ENCODE assay signal across 8 cellular contexts in genomic region chr1:226827968-226828513, GRCh38. TPM values are rescaled to one million over a fixed set of nuclear protein-coding genes. Genes with fewer than 3 reads are reported as not detected.
DNase-seq lines count a peak whose midpoint lies in the region; TF ChIP-seq lines count a peak whose summit lies in the region.

No MANE protein-coding gene starts in this region.

- H3K36me3 ChIP-seq in ES-I3 (ENCODE audit: insufficient read depth, low read length) (no peaks in the 10 kb centered on the region), Loucy (ENCODE audit: insufficient read depth, low read length) (no peaks in the 10 kb centered on the region), neural progenitor cell (no peaks in the 10 kb centered on the region)

- no peaks in the 10 kb centered on the region for H3K9me2 ChIP-seq in Loucy (replicated peaks; ENCODE audit: low read depth, low read length)

- DNase-seq in HCEC 1CT (peak; percentile 92), RPMI7951 (ENCODE audit: low read depth) (peak; percentile 90), fibroblast of the conjunctiva (ENCODE audit: low read depth) (peak; percentile 94), neural progenitor cell (ENCODE audit: low spot score) (peak; percentile 96)
- DNase-seq in activated T-helper 1 cell treated with anti-CD3 and anti-CD28 coated beads, Interleukin-2, amount 50 U/mL, for 16 hours (ENCODE audit: low read depth in 1 of 2, low spot score in 1 of 2): peak; percentile 89 to 93

- H2AFZ ChIP-seq in Loucy (ENCODE audit: low read length): peak overlapping the region; percentile 74
- no peak overlapping the region for H2AFZ ChIP-seq in neural progenitor cell (replicated peaks)

- H3K9ac ChIP-seq in ES-I3 (ENCODE audit: low read depth, low read length): peak overlapping the region; percentile 28; the same call in 1 of the 2 replicates
- H3K9ac ChIP-seq in Loucy (ENCODE audit: low read depth, low read length, poor library complexity, severe bottlenecking): peak overlapping the region; percentile 70
- no peak overlapping the region for H3K9ac ChIP-seq in neural progenitor cell

- H3K36me3 Mint-ChIP-seq in neural progenitor cell: no peaks in the 10 kb centered on the region
- no peaks in the 10 kb centered on the region for H3K36me3 Mint-ChIP-seq in stimulated activated naive CD8-positive, alpha-beta T cell treated with anti-CD3 and anti-CD28 coated beads, Interleukin-15, Interleukin-2, amounts not matched to agents 100 ng/mL and 50 ng/mL, for 24 hours (ENCODE audit: low read depth)

- H3K4me1 ChIP-seq in ES-I3 (ENCODE audit: insufficient read depth, low read length) (peaks cover 4% of the 10 kb centered on the region), Loucy (ENCODE audit: insufficient read depth, low read length, poor library complexity, severe bottlenecking) (peaks cover 8% of the 10 kb centered on the region), neural progenitor cell (no peaks in the 10 kb centered on the region)

- no peaks in the 10 kb centered on the region for H3K27me3 ChIP-seq in Loucy (ENCODE audit: insufficient read depth, low read length, poor library complexity, severe bottlenecking)
- no peaks in the 10 kb centered on the region for H3K27me3 ChIP-seq in neural progenitor cell

- no peak overlapping the region for H3K4me3 Mint-ChIP-seq in neural progenitor cell
- peak overlapping the region; percentile 63 for H3K4me3 Mint-ChIP-seq in stimulated activated naive CD8-positive, alpha-beta T cell treated with anti-CD3 and anti-CD28 coated beads, Interleukin-15, Interleukin-2, amounts not matched to agents 100 ng/mL and 50 ng/mL, for 24 hours

- peaks cover 5% of the 10 kb centered on the region for H3K9me3 Mint-ChIP-seq in neural progenitor cell
- H3K9me3 Mint-ChIP-seq in stimulated activated naive CD8-positive, alpha-beta T cell treated with anti-CD3 and anti-CD28 coated beads, Interleukin-15, Interleukin-2, amounts not matched to agents 100 ng/mL and 50 ng/mL, for 24 hours: no peaks in the 10 kb centered on the region

- TF ChIP-seq CTCF in Loucy (conservative IDR thresholded peaks at IDR 0.05; ENCODE audit: low read length) (peak; percentile 81), neural progenitor cell (IDR thresholded peaks at IDR 0.05) (peak; percentile 94)

- no peaks in the 10 kb centered on the region for H4K20me1 ChIP-seq in Loucy (ENCODE audit: insufficient read depth, low read length, poor library complexity, severe bottlenecking)
- H4K20me1 ChIP-seq in neural progenitor cell (ENCODE audit: low read depth): no peaks in the 10 kb centered on the region

- H3K27me3 Mint-ChIP-seq in neural progenitor cell (ENCODE audit: insufficient read depth, low read depth): peaks cover 8% of the 10 kb centered on the region
- H3K27me3 Mint-ChIP-seq in stimulated activated naive CD8-positive, alpha-beta T cell treated with anti-CD3 and anti-CD28 coated beads, Interleukin-15, Interleukin-2, amounts not matched to agents 100 ng/mL and 50 ng/mL, for 24 hours: no peaks in the 10 kb centered on the region

- H3F3A ChIP-seq in Loucy (ENCODE audit: low read depth) (no peaks in the 10 kb centered on the region), neural progenitor cell (ENCODE audit: low read depth) (no peaks in the 10 kb centered on the region)

- H3K4me3 ChIP-seq in Loucy (ENCODE audit: low read length, poor library complexity, severe bottlenecking): no peak overlapping the region
- H3K4me3 ChIP-seq in neural progenitor cell: no peak overlapping the region

- H3K9me3 ChIP-seq in ES-I3 (ENCODE audit: control insufficient read depth, insufficient read depth, low read length) (0 out of 2 replicates have a peak, but pooled peaks cover 4% of the 10 kb centered on the region), Loucy (ENCODE audit: insufficient read depth, low read depth, low read length) (no peaks in the 10 kb centered on the region), neural progenitor cell (ENCODE audit: low read depth) (no peaks in the 10 kb centered on the region)

- H3K27ac ChIP-seq in neural progenitor cell: no peak overlapping the region

- no peak overlapping the region for H3K27ac Mint-ChIP-seq in neural progenitor cell
- H3K27ac Mint-ChIP-seq in stimulated activated naive CD8-positive, alpha-beta T cell treated with anti-CD3 and anti-CD28 coated beads, Interleukin-15, Interleukin-2, amounts not matched to agents 100 ng/mL and 50 ng/mL, for 24 hours: peak overlapping the region; percentile 97

- peaks cover 13% of the 10 kb centered on the region for H3K4me1 Mint-ChIP-seq in neural progenitor cell
- peaks cover 22% of the 10 kb centered on the region for H3K4me1 Mint-ChIP-seq in stimulated activated naive CD8-positive, alpha-beta T cell treated with anti-CD3 and anti-CD28 coated beads, Interleukin-15, Interleukin-2, amounts not matched to agents 100 ng/mL and 50 ng/mL, for 24 hours (ENCODE audit: low read depth)

- H3K4me2 ChIP-seq in Loucy (ENCODE audit: low read depth, low read length, poor library complexity, severe bottlenecking) (peak overlapping the region; percentile 44), neural progenitor cell (no peak overlapping the region)

- no peaks in the 10 kb centered on the region for H3K79me2 ChIP-seq in Loucy (ENCODE audit: insufficient read depth, low read length)
- H3K79me2 ChIP-seq in neural progenitor cell (ENCODE audit: low read depth): no peaks in the 10 kb centered on the region

RNA-seq across cellular contexts. Expression of gene PSEN2, which starts 42.4 kb away (rescaled TPM):
- 13.3 and 13.8 TPM in 2 replicates for total RNA-seq in RPMI7951 (2014; rRNA removed; shearing (Covaris generic))
- total RNA-seq in neural progenitor cell (ENCODE audit: low replicate concordance): 11.4 and 18.2 TPM in 2 replicates
